ENCODE assay signal across 14 cellular contexts in genomic region chr1:3773572-3774502, GRCh38. TPM values are rescaled to one million over a fixed set of nuclear protein-coding genes. Genes with fewer than 3 reads are reported as not detected.
A peak's percentile ranks its signal among the peaks of the same experiment; 100 is the strongest.
DNase-seq lines count a peak whose midpoint lies in the region; ATAC-seq, FAIRE-seq and TF ChIP-seq lines count a peak whose summit lies in the region.
"Had no signal": no experiment of that assay in that cellular context is flagged by ENCODE, and none has a peak within 500 bp of the region (broad histone marks: within the 10 kb centered on the region; RNA-seq: fewer than 3 reads in every experiment).

No MANE protein-coding gene starts in this region.

- no peak for TF ChIP-seq EP300 in K562 (IDR thresholded peaks at IDR 0.05; ENCODE audit: low read length)

- H3K9me3 ChIP-seq in cardiac muscle cell (ENCODE audit: low read depth) (no peaks in the 10 kb centered on the region), K562 (replicated peaks; ENCODE audit: control insufficient read depth, insufficient read depth, low read depth, low read length) (no peaks in the 10 kb centered on the region), vagina (no peaks in the 10 kb centered on the region)
- H3K9me3 ChIP-seq: HAP-1 had no signal

- peak overlapping the region; percentile 47 for H3K4me3 Mint-ChIP-seq in natural killer cell
- H3K4me3 Mint-ChIP-seq: T-helper 1 cell treated with Interleukin-12 subunit alpha and Interleukin-12 subunit beta and Interleukin-4 antibody, amounts not matched to agents 30 μg/mL and 1 μg/mL, for 36 hours had no signal

- H2AFZ ChIP-seq in K562 (ENCODE audit: low read depth, low read length), result no peak overlapping the region; the same call in 1 of the 2 replicates

- H3K27ac Mint-ChIP-seq in natural killer cell, result peak overlapping the region in 1 of 2 donors; percentile 56
- H3K27ac Mint-ChIP-seq: T-helper 1 cell treated with Interleukin-12 subunit alpha and Interleukin-12 subunit beta and Interleukin-4 antibody, amounts not matched to agents 30 μg/mL and 1 μg/mL, for 36 hours had no signal

- no peak for TF ChIP-seq POLR2A in K562 (conservative IDR thresholded peaks at IDR 0.05)
- TF ChIP-seq POLR2A in vagina (IDR thresholded peaks at IDR 0.05), result no peak

- FAIRE-seq in K562 (lab: Jason Lieb, UNC), result peak; percentile 84

- H3K4me1 ChIP-seq in cardiac muscle cell (ENCODE audit: low read depth), result peaks cover 41% of the 10 kb centered on the region
- H3K4me1 ChIP-seq in K562 (replicated peaks in 1 of 2; ENCODE audit: control insufficient read depth in 2 of 2, insufficient read depth in 2 of 2, low read length in 2 of 2), result peaks cover 26 to 91% of the 10 kb centered on the region in 2 experiments
- H3K4me1 ChIP-seq in vagina, result peaks cover 54% of the 10 kb centered on the region

- no peak for DNase-seq in cardiac muscle cell (ENCODE audit: low read depth in 1 of 2, low spot score in 1 of 2)
- DNase-seq in Right ventricle myocardium superior, result no peak
- peak in 2 of 4 experiments; percentile 61 to 80 for DNase-seq in K562 (ENCODE audit: extremely low read depth in 1 of 4, low spot score in 3 of 4)
- no peak for DNase-seq in natural killer cell
- no peak for DNase-seq in vagina (ENCODE audit: extremely low spot score in 2 of 2)
- DNase-seq: NCI-H1092 treated with DMSO at 0.1 percent for 48 hours had no signal

- H3K36me3 ChIP-seq in cardiac muscle cell (no peaks in the 10 kb centered on the region), K562 (ENCODE audit: control insufficient read depth, insufficient read depth, low read length) (peaks cover 10% of the 10 kb centered on the region; the same call in 1 of the 3 replicates), vagina (peaks cover 0 to under 1% of the 10 kb centered on the region in 2 donors)

- H3K4me3 ChIP-seq in cardiac muscle cell (no peak overlapping the region), K562 (peak overlapping the region; percentile 65), vagina (peak overlapping the region in 1 of 2 donors; percentile 67)

- H3K79me2 ChIP-seq in K562 (ENCODE audit: control insufficient read depth, insufficient read depth, low read length), result peaks cover 38% of the 10 kb centered on the region

- peak overlapping the region; percentile 66 to 94 for H3K9ac ChIP-seq in K562 (ENCODE audit: insufficient read depth in 1 of 2, low read depth in 2 of 2, low read length in 2 of 2)

- no TSS peak for BruUV-seq in K562 (replicated peaks; lab: Mats Ljungman, UMichigan)

- peaks cover 0 to 16% of the 10 kb centered on the region in 2 donors for H3K4me1 Mint-ChIP-seq in natural killer cell

- WGBS in K562 (ENCODE audit: insufficient coverage, low coverage, missing lambda C conversion rate), result 3% methylated on average over 23 of the region's 23 CpGs

- H3K9me1 ChIP-seq in K562 (ENCODE audit: control insufficient read depth, insufficient read depth, low read length), result peaks cover 5% of the 10 kb centered on the region

- POLR2A ChIA-PET in K562 (lab: Yijun Ruan, JAX), result interaction anchor here (0.5 to 2.3 kb wide), 13 partner anchors 11 to 125 kb away, joined by 3 to 14 read pairs (median 3); partner anchors contain the start of gene LRRC47

- CTCF ChIA-PET in K562 (lab: Yijun Ruan, JAX; ENCODE audit: low intra/inter-chr PET ratio), result interaction anchor here (0.6 kb wide), 1 partner anchor 131 kb away, joined by 5 read pairs; no protein-coding TSS in a partner anchor

- ATAC-seq in Right ventricle myocardium superior (ENCODE audit: poor library complexity) (no peak), K562 (peak; percentile 5), natural killer cell (no peak), GM21367 (IDR thresholded peaks at IDR 0.05; ENCODE audit: unreplicated experiment) (no peak), esophagus mucosa (no peak), HG03571 (IDR thresholded peaks at IDR 0.05; ENCODE audit: unreplicated experiment) (no peak)

- H3K36me3 Mint-ChIP-seq in natural killer cell, result no peaks in the 10 kb centered on the region

- peak overlapping the region; percentile 92 for H3K4me2 ChIP-seq in K562 (ENCODE audit: insufficient read depth, low read length)

- intact Hi-C loops in Right ventricle myocardium superior (cut with DNase I), result no loop called here
- intact Hi-C loops in K562 (cut with micrococcal nuclease), result loop anchor here (2.0 kb wide), 3 partner anchors 27 to 127 kb away; partner anchors contain the start of gene C1orf174
- intact Hi-C loops in natural killer cell (cut with micrococcal nuclease), result loop anchor here (5.0 kb wide), 1 partner anchor 128 kb away; the partner anchor contains the start of gene C1orf174
- intact Hi-C loops in vagina (cut with DNase I), result no loop called here

- H3K27me3 ChIP-seq in cardiac muscle cell (no peaks in the 10 kb centered on the region), K562 (ENCODE audit: control insufficient read depth in 2 of 2, insufficient read depth in 2 of 2, low read length in 2 of 2) (no peaks in the 10 kb centered on the region), vagina (no peaks in the 10 kb centered on the region)

- H3K27ac ChIP-seq in cardiac muscle cell, result peak overlapping the region; percentile 27
- H3K27ac ChIP-seq in K562 (ENCODE audit: extremely low read depth, low read depth, low read length), result peak overlapping the region; percentile 66
- H3K27ac ChIP-seq in vagina, result peak overlapping the region; percentile 87

- H4K20me1 ChIP-seq in K562 (replicated peaks; ENCODE audit: control insufficient read depth, insufficient read depth, low read length), result no peaks in the 10 kb centered on the region

- no peak for TF ChIP-seq CTCF in cardiac muscle cell (IDR thresholded peaks at IDR 0.05; ENCODE audit: low read depth, low read length)
- TF ChIP-seq CTCF in K562 (IDR thresholded peaks at IDR 0.05 in 2 of 3, conservative IDR thresholded peaks at IDR 0.05 in 1 of 3; ENCODE audit: insufficient read depth in 2 of 3, low read depth in 1 of 3, low read length in 3 of 3), result no peak
- no peak for TF ChIP-seq CTCF in natural killer cell (IDR thresholded peaks at IDR 0.05)
- no peak for TF ChIP-seq CTCF in vagina (IDR thresholded peaks at IDR 0.05)

- in situ Hi-C loops in K562 (cut with MboI), result no loop called here

- H3K27me3 Mint-ChIP-seq in natural killer cell (ENCODE audit: low read depth in 2 of 2), result no peaks in the 10 kb centered on the region

- no peaks in the 10 kb centered on the region for H3K9me3 Mint-ChIP-seq in natural killer cell
- H3K9me3 Mint-ChIP-seq: T-helper 1 cell treated with Interleukin-12 subunit alpha and Interleukin-12 subunit beta and Interleukin-4 antibody, amounts not matched to agents 30 μg/mL and 1 μg/mL, for 36 hours had no signal

- TF ChIP-seq RAD21 in K562 (CRISPR knock-in tag; conservative IDR thresholded peaks at IDR 0.05 in 1 of 2, IDR thresholded peaks at IDR 0.05 in 1 of 2), result no peak

RNA-seq across cellular contexts. Expression of gene SMIM1, which starts 1.3 kb away (rescaled TPM):
- 20.9 and 28.4 TPM in 2 replicates for total RNA-seq in cardiac muscle cell
- 25.8 and 39.3 TPM in 2 replicates for polyA plus RNA-seq in cardiac muscle cell
- 17.3 TPM for total RNA-seq in Right ventricle myocardium superior
- 5.3 and 30.5 TPM in 2 replicates for total RNA-seq in K562 (2011; cell fraction: chromatin; rRNA removed; ENCODE audit: low replicate concordance)
- total RNA-seq in K562 (2011; cell fraction: nucleolus; rRNA removed), result 40.4 and 40.7 TPM in 2 replicates
- 9.1 and 19.0 TPM in 2 replicates for total RNA-seq in K562 (2011; cell fraction: nucleoplasm; rRNA removed)
- total RNA-seq in K562 (2014; rRNA removed), result 85.6 and 123 TPM in 2 replicates
- total RNA-seq in K562 (2014; rRNA removed; fragmentation: Illumina TruSeq; extraction: Trizol), result 1.8 and 2.3 TPM in 2 replicates
- total RNA-seq in K562 (2015; rRNA removed; fragmentation: Illumina TruSeq; extraction: Trizol), result 31.5 and 44.3 TPM in 2 replicates
- total RNA-seq in K562 (2021), result 125 and 150 TPM in 2 replicates
- polyA plus RNA-seq in K562 (2011; rRNA removed), result 9.2 and 18.1 TPM in 2 replicates
- polyA plus RNA-seq in K562 (2011; cell fraction: cytosol; rRNA removed), result 36.5 and 175 TPM in 2 replicates
- 13.1 and 20.5 TPM in 2 replicates for polyA plus RNA-seq in K562 (2011; cell fraction: nucleus; rRNA removed)
- 41.4 and 55.0 TPM in 2 replicates for polyA plus RNA-seq in K562 (2012)
- polyA plus RNA-seq in K562 (2014; fragmentation: Illumina TruSeq; extraction: Trizol), result 5.0 and 24.5 TPM in 2 replicates
- polyA plus RNA-seq in K562 (2014; fragmentation: Nextera tagmentation; extraction: Ambion mirVana), result 10 to 100 TPM; 11.1 to 24.3 TPM
- 60.6 and 93.3 TPM in 2 replicates for polyA plus RNA-seq in K562 (2014; rRNA removed)
- polyA minus RNA-seq in K562 (2011; rRNA and poly(A)+ RNA removed), result 1.9 and 3.0 TPM in 2 replicates
- 41.1 and 43.1 TPM in 2 replicates for polyA minus RNA-seq in K562 (2011; cell fraction: cytosol; rRNA and poly(A)+ RNA removed)
- 43.8 and 48.5 TPM in 2 replicates for polyA minus RNA-seq in K562 (2011; cell fraction: nucleus; rRNA and poly(A)+ RNA removed)
- 1 to 10 TPM in 2 of 3 donors, under 1 TPM in 1; 0.78 to 2.6 (median 1.6) TPM for total RNA-seq in natural killer cell
- total RNA-seq in vagina, result not detected
- total RNA-seq in esophagus mucosa, result 1.5 TPM
- total RNA-seq: urinary bladder had no signal

RNA-seq across cellular contexts. Expression of gene CCDC27, which starts 21.6 kb away (rescaled TPM):
- total RNA-seq in cardiac muscle cell (0.09 TPM in 1 of 2 replicates, not detected in the other), Right ventricle myocardium superior (not detected), K562 (2014; rRNA removed) (not detected in 2 replicates), K562 (2014; rRNA removed; fragmentation: Illumina TruSeq; extraction: Trizol) (0.04 TPM in 1 of 2 replicates, not detected in the other), K562 (2015; rRNA removed; fragmentation: Illumina TruSeq; extraction: Trizol) (not detected in 2 replicates), K562 (2021) (not detected in 2 replicates), natural killer cell (not detected), vagina (not detected), esophagus mucosa (not detected)
- polyA plus RNA-seq in cardiac muscle cell (0.56 and 0.71 TPM in 2 replicates), K562 (2011; rRNA removed) (not detected in 2 replicates), K562 (2014; fragmentation: Illumina TruSeq; extraction: Trizol) (not detected in 2 replicates), K562 (2014; fragmentation: Nextera tagmentation; extraction: Ambion mirVana) (under 1 TPM in 1 of 2 experiments, not detected in 1; 0.01 TPM), K562 (2014; rRNA removed) (not detected in 2 replicates)
- total RNA-seq in K562 (2011; cell fraction: chromatin; rRNA removed; ENCODE audit: low replicate concordance), result not detected in 2 replicates
- not detected in 2 replicates for total RNA-seq in K562 (2011; cell fraction: nucleolus; rRNA removed)
- total RNA-seq in K562 (2011; cell fraction: nucleoplasm; rRNA removed), result not detected in 2 replicates
- not detected in 2 replicates for polyA plus RNA-seq in K562 (2011; cell fraction: cytosol; rRNA removed)
- not detected in 2 replicates for polyA plus RNA-seq in K562 (2011; cell fraction: nucleus; rRNA removed)
- polyA plus RNA-seq in K562 (2012), result 0.05 TPM in 1 of 2 replicates, not detected in the other
- not detected in 2 replicates for polyA minus RNA-seq in K562 (2011; rRNA and poly(A)+ RNA removed)
- not detected in 2 replicates for polyA minus RNA-seq in K562 (2011; cell fraction: cytosol; rRNA and poly(A)+ RNA removed)
- not detected in 2 replicates for polyA minus RNA-seq in K562 (2011; cell fraction: nucleus; rRNA and poly(A)+ RNA removed)
- total RNA-seq: activated CD8-positive, alpha-beta memory T cell treated with anti-CD3 and anti-CD28 coated beads for 36 hours; omental fat pad; urinary bladder had no signal
- polyA plus RNA-seq: urinary bladder had no signal

RNA-seq across cellular contexts. Expression of gene LRRC47, which starts 22.5 kb away (rescaled TPM):
- 53.5 and 67.5 TPM in 2 replicates for total RNA-seq in cardiac muscle cell
- polyA plus RNA-seq in cardiac muscle cell, result 61.5 and 78.3 TPM in 2 replicates
- total RNA-seq in Right ventricle myocardium superior, result 54.7 TPM
- 34.3 and 41.1 TPM in 2 replicates for total RNA-seq in K562 (2011; cell fraction: chromatin; rRNA removed; ENCODE audit: low replicate concordance)
- total RNA-seq in K562 (2011; cell fraction: nucleolus; rRNA removed), result 26.5 and 28.3 TPM in 2 replicates
- 21.3 and 26.0 TPM in 2 replicates for total RNA-seq in K562 (2011; cell fraction: nucleoplasm; rRNA removed)
- total RNA-seq in K562 (2014; rRNA removed), result 44.3 and 45.5 TPM in 2 replicates
- total RNA-seq in K562 (2014; rRNA removed; fragmentation: Illumina TruSeq; extraction: Trizol), result 40.8 and 43.7 TPM in 2 replicates
- total RNA-seq in K562 (2015; rRNA removed; fragmentation: Illumina TruSeq; extraction: Trizol), result 33.5 and 35.1 TPM in 2 replicates
- total RNA-seq in K562 (2021), result 68.0 and 68.5 TPM in 2 replicates
- 34.2 and 45.2 TPM in 2 replicates for polyA plus RNA-seq in K562 (2011; rRNA removed)
- polyA plus RNA-seq in K562 (2011; cell fraction: cytosol; rRNA removed), result 20.3 and 23.8 TPM in 2 replicates
- 24.3 and 29.5 TPM in 2 replicates for polyA plus RNA-seq in K562 (2011; cell fraction: nucleus; rRNA removed)
- polyA plus RNA-seq in K562 (2012), result 29.3 and 57.5 TPM in 2 replicates
- polyA plus RNA-seq in K562 (2014; fragmentation: Illumina TruSeq; extraction: Trizol), result 36.6 and 48.7 TPM in 2 replicates
- polyA plus RNA-seq in K562 (2014; fragmentation: Nextera tagmentation; extraction: Ambion mirVana), result 1 to 10 TPM; 4.6 to 5.3 TPM
- 30.6 and 35.9 TPM in 2 replicates for polyA plus RNA-seq in K562 (2014; rRNA removed)
- 22.8 and 40.7 TPM in 2 replicates for polyA minus RNA-seq in K562 (2011; rRNA and poly(A)+ RNA removed)
- 12.9 and 21.0 TPM in 2 replicates for polyA minus RNA-seq in K562 (2011; cell fraction: cytosol; rRNA and poly(A)+ RNA removed)
- polyA minus RNA-seq in K562 (2011; cell fraction: nucleus; rRNA and poly(A)+ RNA removed), result 8.6 and 10.7 TPM in 2 replicates
- 10 to 100 TPM; 33.5 to 49.8 (median 45.2) TPM for total RNA-seq in natural killer cell
- total RNA-seq in vagina, result 32.4 TPM
- total RNA-seq in esophagus mucosa, result 38.6 TPM

Comparison
In these comparisons a context has a peak if more than half of its experiments do, and no peak if none do; other contexts are left out.
1. H3K27ac ChIP-seq: peak in every context shown above with its lines; median percentile 87 in vagina; 66 in K562; 27 in cardiac muscle cell.
2. intact Hi-C loops: an anchor here in K562 (2.0 kb wide) and natural killer cell (5.0 kb wide); none called in Right ventricle myocardium superior and vagina.